Comparison of ENCODE assay signal across 10 cellular contexts in the genomic region with DNA sequence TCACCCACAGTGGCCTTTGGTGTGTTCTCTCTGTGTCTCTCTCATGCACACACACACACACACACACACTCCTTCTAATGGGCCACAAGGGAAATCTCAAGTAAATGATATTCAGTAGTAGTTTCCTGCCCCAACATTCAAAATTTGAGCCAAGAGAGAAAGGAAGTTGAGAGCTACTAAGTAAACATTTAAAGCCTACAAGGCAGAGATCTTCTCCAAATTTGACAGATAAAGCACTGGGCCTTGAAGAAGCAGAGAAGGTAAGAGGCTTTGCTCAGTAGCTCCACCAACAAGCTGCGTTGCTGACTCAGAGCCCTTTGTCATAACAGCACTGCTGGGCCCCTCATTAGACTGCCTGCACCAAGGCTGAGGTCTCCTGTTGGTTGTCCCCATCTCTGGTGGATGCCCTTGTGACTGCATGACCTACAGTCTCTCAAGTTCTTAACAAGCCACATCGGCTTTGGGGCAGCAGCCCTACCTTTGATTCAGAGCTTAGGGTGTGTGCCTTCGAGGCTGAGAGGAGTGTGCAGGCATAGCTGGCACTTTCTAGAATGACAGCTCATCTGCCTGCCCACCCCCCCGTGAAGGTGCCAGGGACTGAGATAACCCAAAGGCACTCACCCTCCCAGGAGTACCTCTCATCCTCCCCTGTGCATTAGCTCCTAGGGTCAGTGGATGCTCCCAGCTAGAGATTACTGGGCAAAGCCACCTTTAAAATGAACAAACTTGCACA.
DNase-seq lines count a peak whose midpoint lies in the region; ATAC-seq, FAIRE-seq and TF ChIP-seq lines count a peak whose summit lies in the region.
"Had no signal": no experiment of that assay in that cellular context is flagged by ENCODE, and none has a peak within 500 bp of the region (broad histone marks: within the 10 kb centered on the region; RNA-seq: fewer than 3 reads in every experiment).

No MANE protein-coding gene starts in this region.

- POLR2A ChIA-PET in HEK293T (lab: Yijun Ruan, JAX): no interaction called here

- no peak overlapping the region for H3K4me3 ChIP-seq in cardiac fibroblast (replicated peaks in 1 of 2; ENCODE audit: low read depth in 2 of 2, low read length in 2 of 2)

- peak; percentile 60 for FAIRE-seq in GM19239 (lab: Jason Lieb, UNC)
- FAIRE-seq: astrocyte had no signal

- peak; percentile 17 for DNase-seq in ELR (ENCODE audit: low read depth)
- DNase-seq in GM19239 (ENCODE audit: insufficient read length, low spot score): no peak
- peak; percentile 12 to 43 for DNase-seq in cardiac fibroblast (ENCODE audit: low read depth in 2 of 2)
- DNase-seq in HEK293T (ENCODE audit: extremely low spot score): no peak
- no peak for DNase-seq in NCI-H446 (lab: John Stamatoyannopoulos, UW)
- no peak for DNase-seq in NCI-H1048 (lab: John Stamatoyannopoulos, UW)
- DNase-seq in Ammon's horn (ENCODE audit: low spot score): no peak
- DNase-seq: left cardiac atrium had no signal

- CTCF ChIA-PET in HEK293T (lab: Yijun Ruan, JAX): no interaction called here

- TF ChIP-seq CTCF in cardiac fibroblast (IDR thresholded peaks at IDR 0.05; ENCODE audit: low read depth, low read length): no peak

- ATAC-seq in HG03108 (IDR thresholded peaks at IDR 0.05; ENCODE audit: unreplicated experiment): peak; percentile 49

TF ChIP-seq in HEK293T, 16 proteins besides CTCF, POLR2A, EP300 and RAD21:
- no peak for TF ChIP-seq NFRKB (IDR thresholded peaks at IDR 0.05)
- TF ChIP-seq, protein P1, sequence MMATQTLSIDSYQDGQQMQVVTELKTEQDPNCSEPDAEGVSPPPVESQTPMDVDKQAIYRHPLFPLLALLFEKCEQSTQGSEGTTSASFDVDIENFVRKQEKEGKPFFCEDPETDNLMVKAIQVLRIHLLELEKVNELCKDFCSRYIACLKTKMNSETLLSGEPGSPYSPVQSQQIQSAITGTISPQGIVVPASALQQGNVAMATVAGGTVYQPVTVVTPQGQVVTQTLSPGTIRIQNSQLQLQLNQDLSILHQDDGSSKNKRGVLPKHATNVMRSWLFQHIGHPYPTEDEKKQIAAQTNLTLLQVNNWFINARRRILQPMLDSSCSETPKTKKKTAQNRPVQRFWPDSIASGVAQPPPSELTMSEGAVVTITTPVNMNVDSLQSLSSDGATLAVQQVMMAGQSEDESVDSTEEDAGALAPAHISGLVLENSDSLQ (IDR thresholded peaks at IDR 0.05): no peak
- TF ChIP-seq TARDBP (IDR thresholded peaks at IDR 0.05): no peak
- TF ChIP-seq FOXM1 (IDR thresholded peaks at IDR 0.05; ENCODE audit: borderline replicate concordance): no peak
- TF ChIP-seq FOXA1 (IDR thresholded peaks at IDR 0.05): no peak
- no peak for TF ChIP-seq ELF4 (IDR thresholded peaks at IDR 0.05)
- TF ChIP-seq CTBP1 (IDR thresholded peaks at IDR 0.05; ENCODE audit: borderline replicate concordance): no peak
- no peak for TF ChIP-seq LEF1 (IDR thresholded peaks at IDR 0.05; ENCODE audit: borderline replicate concordance)
- TF ChIP-seq SUZ12 (IDR thresholded peaks at IDR 0.05): no peak
- no peak for TF ChIP-seq SP1 (IDR thresholded peaks at IDR 0.05)
- no peak for TF ChIP-seq ARNT (IDR thresholded peaks at IDR 0.05)
- TF ChIP-seq BHLHE40 (IDR thresholded peaks at IDR 0.05; ENCODE audit: borderline replicate concordance): no peak
- TF ChIP-seq ZNF384 (IDR thresholded peaks at IDR 0.05): no peak
- TF ChIP-seq HDGF (IDR thresholded peaks at IDR 0.05; ENCODE audit: borderline replicate concordance): no peak
- no peak for TF ChIP-seq L3MBTL2 (conservative IDR thresholded peaks at IDR 0.05)
- TF ChIP-seq FOXK2 (IDR thresholded peaks at IDR 0.05): no peak

Comparison
In these comparisons a context has a peak if more than half of its experiments do, and no peak if none do; other contexts are left out.
1. DNase-seq: peak in ELR (single experiment) and cardiac fibroblast (2 of 2); none in GM19239 (single experiment), HEK293T (single experiment), NCI-H446 (0 of 2), NCI-H1048 (single experiment) and Ammon's horn (single experiment).